2 cellular contexts compared by ENCODE assay signal in genomic region chr16:56929639-56930038, GRCh38.
A peak's percentile ranks its signal among the peaks of the same experiment; 100 is the strongest.
TF ChIP-seq lines count a peak whose summit lies in the region.

No MANE protein-coding gene starts in this region.

TF ChIP-seq in HepG2, 621 proteins besides CTCF, POLR2A, EP300 and RAD21:
- no peak for TF ChIP-seq ELF3 (CRISPR knock-in tag; IDR thresholded peaks at IDR 0.05)
- peak; percentile 48 for TF ChIP-seq CEBPG (CRISPR knock-in tag; IDR thresholded peaks at IDR 0.05)
- TF ChIP-seq LRRFIP1 (CRISPR knock-in tag; conservative IDR thresholded peaks at IDR 0.05): no peak
- peak; percentile 60; the same call in 1 of the 2 replicates for TF ChIP-seq CEBPB (IDR thresholded peaks at IDR 0.05; ENCODE audit: borderline replicate concordance, low read depth, low read length)
- TF ChIP-seq SIN3A (IDR thresholded peaks at IDR 0.05; ENCODE audit: borderline replicate concordance, low read depth, low read length): no peak
- no peak for TF ChIP-seq JDP2 (CRISPR knock-in tag; IDR thresholded peaks at IDR 0.05; ENCODE audit: borderline replicate concordance)

TF ChIP-seq in H1, 55 proteins besides CTCF, POLR2A, EP300 and RAD21:
- no peak for TF ChIP-seq GTF2F1 (IDR thresholded peaks at IDR 0.05; ENCODE audit: borderline replicate concordance, low read depth, low read length)
- TF ChIP-seq YY1 (IDR thresholded peaks at IDR 0.05; ENCODE audit: low read depth, low read length): no peak
- no peak for TF ChIP-seq ZNF274 (IDR thresholded peaks at IDR 0.05; ENCODE audit: borderline replicate concordance, extremely low read depth, low read length)
- TF ChIP-seq SP4 (IDR thresholded peaks at IDR 0.05; ENCODE audit: low read length): no peak
- no peak for TF ChIP-seq CHD7 (IDR thresholded peaks at IDR 0.05; ENCODE audit: insufficient replicate concordance, low read length)
- TF ChIP-seq TEAD4 (IDR thresholded peaks at IDR 0.05; ENCODE audit: low read depth, low read length): no peak
- TF ChIP-seq SIN3A (conservative IDR thresholded peaks at IDR 0.05 in 1 of 2, IDR thresholded peaks at IDR 0.05 in 1 of 2; ENCODE audit: low read depth in 1 of 2, low read length in 2 of 2): no peak
- no peak for TF ChIP-seq RXRA (IDR thresholded peaks at IDR 0.05; ENCODE audit: insufficient read depth, low read depth, low read length)
- no peak for TF ChIP-seq FOSL1 (IDR thresholded peaks at IDR 0.05; ENCODE audit: insufficient read depth, low read depth, low read length)
- TF ChIP-seq BRCA1 (IDR thresholded peaks at IDR 0.05; ENCODE audit: low read depth, low read length): no peak
- no peak for TF ChIP-seq ASH2L (IDR thresholded peaks at IDR 0.05; ENCODE audit: low read length)
- no peak for TF ChIP-seq E2F6 (IDR thresholded peaks at IDR 0.05)
- no peak for TF ChIP-seq RBBP5 (IDR thresholded peaks at IDR 0.05; ENCODE audit: borderline replicate concordance, low read depth, low read length)
- TF ChIP-seq CEBPB (IDR thresholded peaks at IDR 0.05; ENCODE audit: low read depth, low read length): no peak
- no peak for TF ChIP-seq SIRT6 (IDR thresholded peaks at IDR 0.05; ENCODE audit: low read length)
- no peak for TF ChIP-seq KDM5A (IDR thresholded peaks at IDR 0.05; ENCODE audit: low read length)
